ENCODE assay signal across 30 cellular contexts in genomic region chr4:87662871-87663270, GRCh38. TPM values are rescaled to one million over a fixed set of nuclear protein-coding genes. Genes with fewer than 3 reads are reported as not detected.
DNase-seq lines count a peak whose midpoint lies in the region; ATAC-seq, FAIRE-seq and TF ChIP-seq lines count a peak whose summit lies in the region.
"Had no signal": no experiment of that assay in that cellular context is flagged by ENCODE, and none has a peak within 500 bp of the region (broad histone marks: within the 10 kb centered on the region; RNA-seq: fewer than 3 reads in every experiment).

No MANE protein-coding gene starts in this region.

- no peak overlapping the region for H3K9ac ChIP-seq in neural cell (ENCODE audit: low read length)
- H3K9ac ChIP-seq: BLaER1 had no signal

- intact Hi-C loops in left ventricle myocardium inferior (cut with micrococcal nuclease) (no loop called here), Right ventricle myocardium superior (cut with DNase I) (no loop called here)

- no peak for TF ChIP-seq CTCF in left ventricle myocardium inferior (IDR thresholded peaks at IDR 0.05; ENCODE audit: borderline replicate concordance)
- no peak for TF ChIP-seq CTCF in bronchial epithelial cell (IDR thresholded peaks at IDR 0.05; ENCODE audit: insufficient read depth, low read length, severe bottlenecking)
- TF ChIP-seq CTCF in neural cell (IDR thresholded peaks at IDR 0.05; ENCODE audit: poor library complexity, severe bottlenecking) = no peak

- H3K27ac ChIP-seq in left ventricle myocardium inferior (replicated peaks) = peak overlapping the region; percentile 43
- H3K27ac ChIP-seq in neural cell (ENCODE audit: low read length) = no peak overlapping the region
- H3K27ac ChIP-seq: BLaER1 had no signal

- no peaks in the 10 kb centered on the region for H3K9me2 ChIP-seq in neural cell (ENCODE audit: insufficient read depth, low read length)

- peak; percentile 55 for FAIRE-seq in bronchial epithelial cell (lab: Jason Lieb, UNC)
- FAIRE-seq: A204.1, GM12878, GM12892, GM18507 had no signal

- H3K4me2 ChIP-seq in neural cell (ENCODE audit: low read length) = no peak overlapping the region
- H3K4me2 ChIP-seq: BLaER1 had no signal

- H3K4me3 ChIP-seq in left ventricle myocardium inferior (no peak overlapping the region), bronchial epithelial cell (ENCODE audit: low read depth, low read length) (no peak overlapping the region), neural cell (ENCODE audit: low read length) (no peak overlapping the region)
- H3K4me3 ChIP-seq: BLaER1, GM12878 had no signal

- no peak overlapping the region for H2AFZ ChIP-seq in neural cell (ENCODE audit: low read depth, low read length)

- H3K36me3 ChIP-seq in left ventricle myocardium inferior = no peaks in the 10 kb centered on the region
- H3K36me3 ChIP-seq in bronchial epithelial cell (ENCODE audit: control insufficient read depth, insufficient read depth, low read length) = no peaks in the 10 kb centered on the region
- no peaks in the 10 kb centered on the region for H3K36me3 ChIP-seq in neural cell (ENCODE audit: insufficient read depth, low read length)
- H3K36me3 ChIP-seq: BE2C, BLaER1 had no signal

- no peaks in the 10 kb centered on the region for H4K20me1 ChIP-seq in neural cell (ENCODE audit: insufficient read depth)
- H4K20me1 ChIP-seq: BLaER1 had no signal

- DNase-seq in left ventricle myocardium inferior = no peak
- DNase-seq in Right ventricle myocardium superior = no peak
- DNase-seq in bronchial epithelial cell (ENCODE audit: low read depth) = no peak
- DNase-seq in activated CD4-positive, alpha-beta T cell treated with anti-CD3 and anti-CD28 coated beads for 4 hours = no peak
- DNase-seq: 8988T; ACHN; BE2C; C1 segment of cervical spinal cord; CD4-positive, alpha-beta memory T cell; CD4-positive, CD25-positive, alpha-beta regulatory T cell; CD8-positive, alpha-beta memory T cell; COR-L47; DMS 273 treated with DMSO at 0.1 percent for 48 hours; DMS153; DMS53; DMS79; DND-41; EL; GDM1 had no signal

- no peaks in the 10 kb centered on the region for H3F3A ChIP-seq in neural cell (ENCODE audit: insufficient read depth, low read length, poor library complexity, severe bottlenecking)

- H3K9me3 ChIP-seq in left ventricle myocardium inferior (replicated peaks) = no peaks in the 10 kb centered on the region
- H3K9me3 ChIP-seq in neural cell (ENCODE audit: low read length) = no peaks in the 10 kb centered on the region
- H3K9me3 ChIP-seq: BE2C, BLaER1 had no signal

- ATAC-seq in Right ventricle myocardium superior (ENCODE audit: poor library complexity) = no peak
- ATAC-seq: GM12878 had no signal

- no peak for TF ChIP-seq EP300 in neural cell (conservative IDR thresholded peaks at IDR 0.05; ENCODE audit: poor library complexity, severe bottlenecking)

- no peaks in the 10 kb centered on the region for H3K79me2 ChIP-seq in neural cell (replicated peaks; ENCODE audit: insufficient read depth, low read length)

- TF ChIP-seq RAD21 in neural cell (conservative IDR thresholded peaks at IDR 0.05) = no peak

- H3K27me3 ChIP-seq in left ventricle myocardium inferior (ENCODE audit: low read depth) = no peaks in the 10 kb centered on the region
- H3K27me3 ChIP-seq in bronchial epithelial cell (ENCODE audit: control insufficient read depth, insufficient read depth, low read length) = no peaks in the 10 kb centered on the region
- H3K27me3 ChIP-seq in neural cell (ENCODE audit: insufficient read depth, low read depth, low read length) = no peaks in the 10 kb centered on the region
- H3K27me3 ChIP-seq: BE2C, BLaER1 had no signal

- peaks cover 5% of the 10 kb centered on the region for H3K4me1 ChIP-seq in left ventricle myocardium inferior
- H3K4me1 ChIP-seq: BE2C, BLaER1 had no signal

TF ChIP-seq in neural cell, 6 proteins besides CTCF, POLR2A, EP300 and RAD21:
- TF ChIP-seq MXI1 (conservative IDR thresholded peaks at IDR 0.05; ENCODE audit: poor library complexity, severe bottlenecking) (no peak), REST (IDR thresholded peaks at IDR 0.05; ENCODE audit: borderline replicate concordance) (no peak), EZH2 (IDR thresholded peaks at IDR 0.05; ENCODE audit: borderline replicate concordance, insufficient read depth, low read length, poor library complexity, severe bottlenecking) (no peak), TAF1 (IDR thresholded peaks at IDR 0.05; ENCODE audit: low read depth) (no peak), POLR2AphosphoS5 (IDR thresholded peaks at IDR 0.05) (peak; percentile 38), SMC3 (conservative IDR thresholded peaks at IDR 0.05; ENCODE audit: poor library complexity) (no peak)

RNA-seq across cellular contexts. Expression of gene DMP1, which starts 12.8 kb away (rescaled TPM):
- not detected for total RNA-seq in left ventricle myocardium inferior
- total RNA-seq in Right ventricle myocardium superior = not detected
- total RNA-seq in bronchial epithelial cell = not detected in 2 replicates
- 0.20 and 0.48 TPM in 2 replicates for polyA plus RNA-seq in neural cell
- polyA minus RNA-seq in neural cell = not detected in 2 replicates
- total RNA-seq: A673; CD4-positive, alpha-beta memory T cell; CD4-positive, CD25-positive, alpha-beta regulatory T cell; CD8-positive, alpha-beta memory T cell; Daoy; G401; GM12878 had no signal
- polyA plus RNA-seq: AG04450; CD14-positive monocyte; CD4-positive, alpha-beta memory T cell; CD4-positive, CD25-positive, alpha-beta regulatory T cell; CD8-positive, alpha-beta memory T cell; GM12878 had no signal

RNA-seq across cellular contexts. Expression of gene DSPP, which starts 54.5 kb away (rescaled TPM):
- total RNA-seq in left ventricle myocardium inferior = not detected
- not detected for total RNA-seq in Right ventricle myocardium superior
- not detected in 2 replicates for total RNA-seq in bronchial epithelial cell
- polyA plus RNA-seq in neural cell = not detected in 2 replicates
- 0.23 and 0.49 TPM in 2 replicates for polyA minus RNA-seq in neural cell
- total RNA-seq: A673; CD4-positive, alpha-beta memory T cell; CD4-positive, CD25-positive, alpha-beta regulatory T cell; CD8-positive, alpha-beta memory T cell; Daoy; G401; GM12878 had no signal
- polyA plus RNA-seq: AG04450; CD14-positive monocyte; CD4-positive, alpha-beta memory T cell; CD4-positive, CD25-positive, alpha-beta regulatory T cell; CD8-positive, alpha-beta memory T cell; GM12878 had no signal
